11 cellular contexts compared by ENCODE assay signal in the genomic region with DNA sequence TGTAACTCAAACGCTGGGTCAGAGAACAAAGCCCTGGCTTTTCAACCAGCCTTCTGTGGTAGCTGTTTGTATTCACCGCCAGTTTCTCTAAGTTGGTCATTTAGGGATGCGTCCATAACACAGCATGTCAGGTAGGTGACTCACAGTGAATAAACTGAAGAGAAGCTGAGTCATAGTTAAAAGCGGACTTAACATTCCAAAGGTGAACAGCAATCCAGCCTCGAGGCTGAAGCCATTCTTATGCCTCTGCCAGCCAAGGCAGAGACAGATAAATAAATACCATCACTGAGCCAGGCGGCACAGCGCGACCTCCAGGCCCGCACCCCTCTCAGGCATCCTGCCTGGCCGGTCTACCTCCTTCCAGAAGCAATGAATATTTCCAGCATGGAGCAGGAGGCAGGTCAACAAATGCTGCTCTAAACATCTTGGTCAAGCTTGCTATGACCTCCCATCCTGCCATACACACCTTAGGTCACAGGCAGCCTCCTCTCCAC. TPM values are rescaled to one million over a fixed set of nuclear protein-coding genes. Genes with fewer than 3 reads are reported as not detected.
DNase-seq lines count a peak whose midpoint lies in the region; ATAC-seq and TF ChIP-seq lines count a peak whose summit lies in the region.
"Had no signal": no experiment of that assay in that cellular context is flagged by ENCODE, and none has a peak within 500 bp of the region (broad histone marks: within the 10 kb centered on the region; RNA-seq: fewer than 3 reads in every experiment).

No MANE protein-coding gene starts in this region.

- peak overlapping the region in 1 of 4 donors; percentile 23 for H3K27ac ChIP-seq in body of pancreas
- H3K27ac ChIP-seq in left lung = peak overlapping the region in 1 of 2 donors; percentile 57

- intact Hi-C loops in left cardiac atrium (cut with DNase I) (no loop called here), cardiac septum (cut with DNase I) (no loop called here), body of pancreas (cut with DNase I) (no loop called here), left lung (cut with DNase I) (no loop called here)

- DNase-seq in left cardiac atrium (no peak), cardiac septum (ENCODE audit: low spot score) (no peak), body of pancreas (peak in 3 of 4 donors; percentile 21 to 55 (median 30)), left lung (peak; percentile 58 to 87), amygdala (lab: John Stamatoyannopoulos, UW) (no peak)
- no peak for DNase-seq in activated CD8-positive, alpha-beta memory T cell treated with anti-CD3 and anti-CD28 coated beads, Interleukin-2, amount 50 U/mL, for 48 hours
- DNase-seq: activated CD8-positive, alpha-beta memory T cell treated with anti-CD3 and anti-CD28 coated beads, Interleukin-2, amount 10 ng/mL, durations not matched to agents 7 days and 5 days; hippocampal formation; NCI-H187 treated with DMSO at 0.1 percent for 48 hours had no signal

- H3K27me3 ChIP-seq in body of pancreas (no peaks in the 10 kb centered on the region), left lung (peaks cover 0 to 13% of the 10 kb centered on the region in 2 donors)

- no peaks in the 10 kb centered on the region for H3K36me3 ChIP-seq in body of pancreas (replicated peaks in 1 of 2; ENCODE audit: insufficient read depth in 1 of 2, low read depth in 2 of 2)
- H3K36me3 ChIP-seq in left lung = no peaks in the 10 kb centered on the region

- TF ChIP-seq CTCF in body of pancreas (IDR thresholded peaks at IDR 0.05) (no peak), left lung (IDR thresholded peaks at IDR 0.05) (no peak)

- WGBS in body of pancreas, 2 donors = 63 to 65% methylated on average over 5 to 10 of the region's 10 CpGs

- no peak for TF ChIP-seq POLR2A in body of pancreas (IDR thresholded peaks at IDR 0.05)

- no peaks in the 10 kb centered on the region for H3K9me3 ChIP-seq in body of pancreas
- H3K9me3 ChIP-seq in left lung = no peaks in the 10 kb centered on the region

- H3K4me3 ChIP-seq in body of pancreas = no peak overlapping the region
- no peak overlapping the region for H3K4me3 ChIP-seq in left lung

- H3K4me1 ChIP-seq in body of pancreas (no peaks in the 10 kb centered on the region), left lung (no peaks in the 10 kb centered on the region)

- peak; percentile 25 to 91 for ATAC-seq in left cardiac atrium
- peak; percentile 79 for ATAC-seq in body of pancreas
- ATAC-seq in left lung = peak; percentile 88
- ATAC-seq in GM21367 (IDR thresholded peaks at IDR 0.05; ENCODE audit: unreplicated experiment) = no peak
- ATAC-seq in GM19324 (IDR thresholded peaks at IDR 0.05; ENCODE audit: low FRiP score, unreplicated experiment) = no peak
- ATAC-seq: activated CD8-positive, alpha-beta memory T cell treated with anti-CD3 and anti-CD28 coated beads, Interleukin-2, amount 10 ng/mL, durations not matched to agents 7 days and 5 days had no signal

RNA-seq across cellular contexts. Expression of gene CACNG4, which starts 12.4 kb away (rescaled TPM):
- under 1 TPM in 1 of 2 donors, not detected in 1; 0.37 TPM for total RNA-seq in left cardiac atrium
- total RNA-seq in cardiac septum = 0.05 TPM
- total RNA-seq in body of pancreas = under 1 TPM in 1 of 2 donors, not detected in 1; 0.26 TPM
- total RNA-seq in left lung = 1 to 10 TPM; 1.5 to 6.0 TPM
- total RNA-seq: activated CD8-positive, alpha-beta memory T cell treated with anti-CD3 and anti-CD28 coated beads, Interleukin-2, amount 10 ng/mL, durations not matched to agents 7 days and 5 days had no signal

Comparison
In these comparisons a context has a peak if more than half of its experiments do, and no peak if none do; other contexts are left out.
1. ATAC-seq: peak in left cardiac atrium (2 of 2), body of pancreas (single experiment) and left lung (single experiment); none in GM21367 (single experiment) and GM19324 (single experiment).
2. DNase-seq: peak in body of pancreas (3 of 4) and left lung (2 of 2); none in left cardiac atrium (single experiment), cardiac septum (single experiment), amygdala (0 of 56) and activated CD8-positive, alpha-beta memory T cell treated with anti-CD3 and anti-CD28 coated beads, Interleukin-2, amount 50 U/mL, for 48 hours (single experiment).